16 cellular contexts compared by ENCODE assay signal in the genomic region with DNA sequence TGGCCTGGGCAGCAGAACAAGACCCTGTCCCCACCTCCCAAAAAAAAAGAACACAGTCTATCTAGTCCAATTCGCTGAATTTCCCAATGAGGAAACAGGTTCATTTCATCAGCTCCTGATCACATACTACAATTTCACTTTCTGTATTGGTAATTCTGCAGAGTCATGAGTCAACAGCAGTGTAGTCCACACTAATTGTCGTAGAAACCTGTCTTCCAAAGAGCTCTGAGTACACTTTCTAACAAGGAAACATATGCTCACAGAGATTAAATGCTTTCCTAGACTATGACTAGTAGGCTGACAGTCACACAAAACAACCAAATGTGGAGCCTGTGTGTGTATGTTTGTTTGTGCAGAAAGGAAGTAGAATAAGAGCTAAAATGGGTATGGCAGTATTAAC.
DNase-seq lines count a peak whose midpoint lies in the region; FAIRE-seq and TF ChIP-seq lines count a peak whose summit lies in the region.
"Had no signal": no experiment of that assay in that cellular context is flagged by ENCODE, and none has a peak within 500 bp of the region (broad histone marks: within the 10 kb centered on the region; RNA-seq: fewer than 3 reads in every experiment).

No MANE protein-coding gene starts in this region.

- H3K4me3 ChIP-seq in endodermal cell (ENCODE audit: low read length) (no peak overlapping the region), small intestine (ENCODE audit: low read depth in 1 of 2, low read length in 2 of 2) (no peak overlapping the region)
- H3K4me3 ChIP-seq: MG63, SJCRH30 had no signal

- H3K4me1 ChIP-seq in endodermal cell (ENCODE audit: control insufficient read depth, insufficient read depth, low read length) (no peaks in the 10 kb centered on the region), small intestine (ENCODE audit: control insufficient read depth in 2 of 2, insufficient read depth in 1 of 2, low read depth in 1 of 2, low read length in 1 of 2) (no peaks in the 10 kb centered on the region)
- H3K4me1 ChIP-seq: SJCRH30 had no signal

- 89 to 100% methylated on average over 2 of the region's 2 CpGs for WGBS in endodermal cell (ENCODE audit: insufficient coverage in 1 of 2, insufficient read length in 1 of 2), 2 experiments
- 11 to 37% (median 19%) methylated on average over 2 of the region's 2 CpGs for WGBS in small intestine, 3 donors

- H3K9me3 ChIP-seq in endodermal cell (ENCODE audit: control insufficient read depth, low read length) (no peaks in the 10 kb centered on the region), small intestine (ENCODE audit: control insufficient read depth, low read depth) (no peaks in the 10 kb centered on the region)
- H3K9me3 ChIP-seq: MG63, SJCRH30 had no signal

- peaks cover 58% of the 10 kb centered on the region for H3K36me3 ChIP-seq in endodermal cell (ENCODE audit: control insufficient read depth, insufficient read depth, low read length)
- no peaks in the 10 kb centered on the region for H3K36me3 ChIP-seq in small intestine (ENCODE audit: control insufficient read depth in 2 of 2, insufficient read depth in 2 of 2, low read length in 2 of 2)
- H3K36me3 ChIP-seq: MG63, SJCRH30 had no signal

- peak overlapping the region; percentile 65 for H3K27ac Mint-ChIP-seq in endodermal cell
- H3K27ac Mint-ChIP-seq: CD4-positive, alpha-beta memory T cell had no signal

- H3K27ac ChIP-seq in endodermal cell (ENCODE audit: low read depth, low read length) (no peak overlapping the region), small intestine (ENCODE audit: low read depth in 1 of 2, low read length in 1 of 2) (no peak overlapping the region)
- H3K27ac ChIP-seq: SJCRH30 had no signal

- FAIRE-seq in small intestine (lab: Jason Lieb, UNC): peak; percentile 49
- FAIRE-seq: A204.1, G401.6, HTR-8/SVneo had no signal

- H3K36me3 Mint-ChIP-seq in endodermal cell (ENCODE audit: low read depth): peaks cover 70% of the 10 kb centered on the region
- H3K36me3 Mint-ChIP-seq: CD4-positive, alpha-beta memory T cell had no signal

- DNase-seq in NCI-H2196 treated with DMSO at 0.1 percent for 48 hours (lab: John Stamatoyannopoulos, UW; ENCODE audit: unreplicated experiment) (peak; percentile 0), NCI-H2196 (lab: John Stamatoyannopoulos, UW; ENCODE audit: unreplicated experiment) (no peak), MV-4-11 (lab: John Stamatoyannopoulos, UW) (peak; percentile 63), endodermal cell (no peak), small intestine (peak; percentile 62), COLO829 (ENCODE audit: low spot score) (no peak), NCI-H2029 treated with DMSO at 0.1 percent for 48 hours (lab: John Stamatoyannopoulos, UW) (no peak)
- no peak for DNase-seq in stimulated activated CD4-positive, alpha-beta T cell treated with anti-CD3 and anti-CD28 coated beads, Interleukin-1b, Interleukin-23, amount 100 ng/mL, for 48 hours
- DNase-seq: CD4-positive, alpha-beta memory T cell; glutamatergic neuron; MG63; SJCRH30 had no signal

- H3K9me3 Mint-ChIP-seq in endodermal cell: no peaks in the 10 kb centered on the region
- H3K9me3 Mint-ChIP-seq: CD4-positive, alpha-beta memory T cell; central memory CD8-positive, alpha-beta T cell had no signal

- H3K4me1 Mint-ChIP-seq in endodermal cell: peaks cover 47% of the 10 kb centered on the region
- H3K4me1 Mint-ChIP-seq: CD4-positive, alpha-beta memory T cell; central memory CD8-positive, alpha-beta T cell had no signal

- no peaks in the 10 kb centered on the region for H3K27me3 ChIP-seq in endodermal cell (ENCODE audit: control insufficient read depth, insufficient read depth, low read length, poor library complexity, severe bottlenecking)
- no peaks in the 10 kb centered on the region for H3K27me3 ChIP-seq in small intestine (ENCODE audit: control insufficient read depth in 2 of 2, insufficient read depth in 2 of 2, low read length in 2 of 2)
- H3K27me3 ChIP-seq: MG63, SJCRH30 had no signal

- H3K9ac ChIP-seq in endodermal cell (ENCODE audit: extremely low read depth, low read length, poor library complexity, severe bottlenecking): no peak overlapping the region

- no peaks in the 10 kb centered on the region for H3K27me3 Mint-ChIP-seq in endodermal cell (ENCODE audit: insufficient read depth)
- H3K27me3 Mint-ChIP-seq: central memory CD8-positive, alpha-beta T cell had no signal

- no peak for TF ChIP-seq CTCF in endodermal cell (conservative IDR thresholded peaks at IDR 0.05)

- no peak overlapping the region for H3K4me3 Mint-ChIP-seq in endodermal cell
- H3K4me3 Mint-ChIP-seq: CD4-positive, alpha-beta memory T cell; central memory CD8-positive, alpha-beta T cell had no signal

Comparison
In these comparisons a context has a peak if more than half of its experiments do, and no peak if none do; other contexts are left out.
1. DNase-seq: peak in NCI-H2196 treated with DMSO at 0.1 percent for 48 hours (single experiment), MV-4-11 (single experiment) and small intestine (single experiment); none in NCI-H2196 (single experiment), endodermal cell (single experiment), COLO829 (single experiment), stimulated activated CD4-positive, alpha-beta T cell treated with anti-CD3 and anti-CD28 coated beads, Interleukin-1b, Interleukin-23, amount 100 ng/mL, for 48 hours (single experiment) and NCI-H2029 treated with DMSO at 0.1 percent for 48 hours (single experiment).